In genomic region chr1:25797939-25798338, GRCh38 we compare ENCODE assay signal across 9 cellular contexts. TPM values are rescaled to one million over a fixed set of nuclear protein-coding genes. Genes with fewer than 3 reads are reported as not detected.
DNase-seq lines count a peak whose midpoint lies in the region; ATAC-seq and TF ChIP-seq lines count a peak whose summit lies in the region.
"Had no signal": no experiment of that assay in that cellular context is flagged by ENCODE, and none has a peak within 500 bp of the region (broad histone marks: within the 10 kb centered on the region; RNA-seq: fewer than 3 reads in every experiment).

No MANE protein-coding gene starts in this region.

- WGBS in mesendoderm (ENCODE audit: extremely low coverage, insufficient coverage, low lambda C conversion rate): no CpG with 5 or more reads among the region's 8 CpGs

- H3K4me3 ChIP-seq in Caco-2 (ENCODE audit: low read depth, low read length): no peak overlapping the region
- no peak overlapping the region for H3K4me3 ChIP-seq in astrocyte of the cerebellum (ENCODE audit: low read depth, low read length)
- H3K4me3 ChIP-seq in mesendoderm (ENCODE audit: low read length): no peak overlapping the region

- no peak overlapping the region for H3K9ac ChIP-seq in mesendoderm (ENCODE audit: low read length)

- no peaks in the 10 kb centered on the region for H3K27me3 ChIP-seq in Caco-2 (replicated peaks; ENCODE audit: control insufficient read depth, insufficient read depth, low read length)
- H3K27me3 ChIP-seq in mesendoderm (ENCODE audit: insufficient read depth, low read length, poor library complexity): no peaks in the 10 kb centered on the region

- H3K79me1 ChIP-seq in mesendoderm (ENCODE audit: low read length): peaks cover 5% of the 10 kb centered on the region

- H3K9me3 ChIP-seq in Caco-2: no peaks in the 10 kb centered on the region

- H3K9me3 Mint-ChIP-seq in Caco-2 (ENCODE audit: unreplicated experiment): no peaks in the 10 kb centered on the region

- no peak overlapping the region for H3K4me3 Mint-ChIP-seq in Caco-2 (ENCODE audit: unreplicated experiment)

- H3K56ac ChIP-seq in mesendoderm (ENCODE audit: low read length): no peak overlapping the region

- no peak overlapping the region for H2BK15ac ChIP-seq in mesendoderm (replicated peaks; ENCODE audit: low read depth)

- peaks cover 21% of the 10 kb centered on the region for H3K36me3 Mint-ChIP-seq in Caco-2 (ENCODE audit: insufficient read depth, unreplicated experiment)

- POLR2A ChIA-PET in Caco-2 (lab: Charles Lee): no interaction called here

- no peak overlapping the region for H3K27ac ChIP-seq in mesendoderm (ENCODE audit: low read depth, low read length)
- H3K27ac ChIP-seq: epithelial cell of prostate had no signal

- no peak overlapping the region for H3K4ac ChIP-seq in mesendoderm (ENCODE audit: low read depth, low read length)

- no peak overlapping the region for H2BK5ac ChIP-seq in mesendoderm (ENCODE audit: low read length)

- H3K18ac ChIP-seq in mesendoderm (ENCODE audit: low read length): no peak overlapping the region

- intact Hi-C loops in Caco-2 (cut with micrococcal nuclease; ENCODE audit: unreplicated experiment): loop anchor here (2.0 to 5.0 kb wide), 3 partner anchors 41 to 103 kb away; no protein-coding TSS in a partner anchor

- DNase-seq in Caco-2 (peak in 1 of 2 experiments; percentile 45), LHCN-M2 (ENCODE audit: low read depth) (peak; percentile 26), astrocyte of the cerebellum (ENCODE audit: low read depth) (no peak), mesendoderm (peak; percentile 80), activated gamma-delta T cell treated with Interleukin-2 at 50 U/mL for 16 hours (no peak)
- no peak for DNase-seq in activated CD4-positive, CD25-positive, alpha-beta regulatory T cell treated with anti-CD3 and anti-CD28 coated beads, Interleukin-2, amount 50 U/mL, for 72 hours

- CTCF ChIA-PET in Caco-2 (lab: Charles Lee): interaction anchor here (0.6 to 1.1 kb wide), 4 partner anchors 12 to 250 kb away, joined by 3 read pairs; no protein-coding TSS in a partner anchor

- H3K4me2 ChIP-seq in mesendoderm (ENCODE audit: low read length): no peak overlapping the region

- H2AK5ac ChIP-seq in mesendoderm (ENCODE audit: low read length): no peak overlapping the region

- no peaks in the 10 kb centered on the region for H3K27me3 Mint-ChIP-seq in Caco-2 (ENCODE audit: insufficient read depth, unreplicated experiment)

- BruUV-seq in Caco-2 (replicated peaks; lab: Mats Ljungman, UMichigan): no TSS peak

- no peak overlapping the region for H3K27ac Mint-ChIP-seq in Caco-2 (ENCODE audit: unreplicated experiment)

- no peak overlapping the region for H3K23ac ChIP-seq in mesendoderm (ENCODE audit: low read length)

- H4K8ac ChIP-seq in mesendoderm (ENCODE audit: low read depth, low read length): no peak overlapping the region

- no peak for ATAC-seq in GM19324 (IDR thresholded peaks at IDR 0.05; ENCODE audit: low FRiP score, unreplicated experiment)
- no peak for ATAC-seq in GM21381 (IDR thresholded peaks at IDR 0.05; ENCODE audit: unreplicated experiment)

- no peak overlapping the region for H2BK120ac ChIP-seq in mesendoderm (ENCODE audit: low read depth, low read length)

- TF ChIP-seq CTCF in Caco-2 (IDR thresholded peaks at IDR 0.05; ENCODE audit: insufficient read depth in 1 of 2, low read depth in 1 of 2, low read length in 1 of 2, severe bottlenecking in 1 of 2, unreplicated experiment in 1 of 2) (peak; percentile 14 to 32), astrocyte of the cerebellum (IDR thresholded peaks at IDR 0.05; ENCODE audit: low read depth, low read length, missing control alignments) (peak; percentile 48)

- H3K36me3 ChIP-seq in Caco-2 (ENCODE audit: control insufficient read depth, insufficient read depth, low read length): no peaks in the 10 kb centered on the region
- no peaks in the 10 kb centered on the region for H3K36me3 ChIP-seq in mesendoderm (ENCODE audit: control insufficient read depth, insufficient read depth, low read length)

- H3K4me1 Mint-ChIP-seq in Caco-2 (ENCODE audit: low read depth, unreplicated experiment): peaks cover 27% of the 10 kb centered on the region

- H3K79me2 ChIP-seq in mesendoderm (ENCODE audit: control insufficient read depth, insufficient read depth, low read length): no peaks in the 10 kb centered on the region

- in situ Hi-C loops in astrocyte of the cerebellum (cut with HindIII; ENCODE audit: low sequenced_read_pairs): loop anchor here (5.0 kb wide), 1 partner anchor 46 kb away; no protein-coding TSS in a partner anchor

- H4K5ac ChIP-seq in mesendoderm (ENCODE audit: low read length): no peak overlapping the region

- H3K4me1 ChIP-seq in Caco-2: peaks cover 34% of the 10 kb centered on the region
- H3K4me1 ChIP-seq in mesendoderm (ENCODE audit: control insufficient read depth, low read depth, low read length): peaks cover 5% of the 10 kb centered on the region

RNA-seq across cellular contexts. Expression of gene SELENON, which starts 2.1 kb away (rescaled TPM):
- total RNA-seq in Caco-2 (2022) (58.3 and 60.6 TPM in 2 replicates), LHCN-M2 (2014; rRNA removed) (35.5 and 43.1 TPM in 2 replicates)
- polyA plus RNA-seq in LHCN-M2 (2012): 62.2 TPM
- 58.2 TPM for polyA plus RNA-seq in mesendoderm (2013, experiment 1 of 2)
- polyA plus RNA-seq in mesendoderm (2013, experiment 2 of 2): 57.4 TPM

RNA-seq across cellular contexts. Expression of gene MTFR1L, which starts 21.8 kb away (rescaled TPM):
- 23.5 and 26.2 TPM in 2 replicates for total RNA-seq in Caco-2 (2022)
- 47.4 and 53.7 TPM in 2 replicates for total RNA-seq in LHCN-M2 (2014; rRNA removed)
- polyA plus RNA-seq in LHCN-M2 (2012): 48.8 TPM
- polyA plus RNA-seq in mesendoderm (2013, experiment 1 of 2): 12.5 TPM
- 12.9 TPM for polyA plus RNA-seq in mesendoderm (2013, experiment 2 of 2)

Comparison
In these comparisons a context has a peak if more than half of its experiments do, and no peak if none do; other contexts are left out.
1. DNase-seq: peak in LHCN-M2 (single experiment) and mesendoderm (single experiment); none in astrocyte of the cerebellum (single experiment), activated gamma-delta T cell treated with Interleukin-2 at 50 U/mL for 16 hours (single experiment) and activated CD4-positive, CD25-positive, alpha-beta regulatory T cell treated with anti-CD3 and anti-CD28 coated beads, Interleukin-2, amount 50 U/mL, for 72 hours (single experiment).